6 cellular contexts compared by ENCODE assay signal in the genomic region with DNA sequence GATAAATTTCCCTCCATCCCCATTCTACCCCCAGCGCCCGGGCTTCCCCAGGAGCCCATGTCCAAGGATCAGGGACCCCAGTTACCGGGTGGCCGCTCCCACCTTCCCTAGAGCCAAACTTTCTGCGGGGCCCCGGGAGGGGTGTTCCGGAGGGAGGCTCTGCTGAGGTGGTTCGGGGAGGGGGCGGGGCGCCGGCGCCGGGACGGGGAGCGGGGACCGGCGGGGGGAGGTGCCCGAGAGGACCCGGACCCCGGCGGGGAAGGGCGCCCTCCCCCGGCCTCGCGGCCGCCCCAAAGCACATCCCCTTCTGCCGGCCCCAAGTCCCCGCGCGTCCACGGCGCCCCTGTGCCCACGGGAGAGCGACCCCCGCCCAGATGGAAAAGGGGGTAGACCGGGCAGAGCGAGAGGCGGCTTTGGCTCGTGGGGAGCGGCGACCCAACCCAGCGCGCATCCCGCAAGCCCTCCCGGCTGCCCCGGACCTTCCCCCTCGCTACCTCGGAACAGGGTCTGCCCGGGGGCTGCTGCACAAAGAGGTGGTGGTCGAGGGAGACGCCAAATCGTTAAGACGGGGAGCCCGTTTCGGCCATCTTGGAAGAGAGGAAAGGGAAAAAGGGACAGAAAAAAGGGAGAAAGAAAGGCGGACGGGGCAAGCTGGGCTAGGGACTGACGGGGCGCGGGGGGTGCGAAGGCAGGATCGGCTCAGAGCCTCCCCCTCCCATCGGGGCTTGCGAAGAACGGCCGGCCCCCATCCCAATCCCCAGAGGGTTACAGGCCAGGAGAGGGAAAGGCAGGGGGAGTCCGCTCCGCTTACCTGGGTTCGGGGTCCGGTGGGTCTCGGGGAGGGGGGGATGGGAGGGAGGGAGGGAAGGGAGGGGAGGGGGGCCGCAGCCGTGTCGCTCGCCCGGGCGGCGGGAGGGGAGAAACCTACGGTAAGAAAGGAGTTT. TPM values are rescaled to one million over a fixed set of nuclear protein-coding genes. Genes with fewer than 3 reads are reported as not detected.
DNase-seq lines count a peak whose midpoint lies in the region; TF ChIP-seq lines count a peak whose summit lies in the region.

No MANE protein-coding gene starts in this region.

- H3K36me3 Mint-ChIP-seq in activated naive CD4-positive, alpha-beta T cell treated with anti-CD3 and anti-CD28 coated beads, Interleukin-2, amount 10 ng/mL, durations not matched to agents 7 days and 5 days: peaks cover 4% of the 10 kb centered on the region

- intact Hi-C loops in ovary (cut with DNase I): no loop called here

- H3K9me3 Mint-ChIP-seq in activated naive CD4-positive, alpha-beta T cell treated with anti-CD3 and anti-CD28 coated beads, Interleukin-2, amount 10 ng/mL, durations not matched to agents 7 days and 5 days: no peaks in the 10 kb centered on the region

- H3K27me3 Mint-ChIP-seq in activated naive CD4-positive, alpha-beta T cell treated with anti-CD3 and anti-CD28 coated beads, Interleukin-2, amount 10 ng/mL, durations not matched to agents 7 days and 5 days: peaks cover 94% of the 10 kb centered on the region

- TF ChIP-seq CTCF in ovary (IDR thresholded peaks at IDR 0.05): no peak

- H3K4me3 Mint-ChIP-seq in activated naive CD4-positive, alpha-beta T cell treated with anti-CD3 and anti-CD28 coated beads, Interleukin-2, amount 10 ng/mL, durations not matched to agents 7 days and 5 days: peak overlapping the region; percentile 68

- TF ChIP-seq EP300 in ovary (IDR thresholded peaks at IDR 0.05): no peak

- peak; percentile 52 for DNase-seq in activated naive CD4-positive, alpha-beta T cell treated with anti-CD3 and anti-CD28 coated beads, Interleukin-2, amount 10 ng/mL, durations not matched to agents 7 days and 5 days
- no peak for DNase-seq in activated naive CD4-positive, alpha-beta T cell treated with Interleukin-2 at 50 U/mL for 16 hours
- DNase-seq in caudate nucleus (lab: John Stamatoyannopoulos, UW) (peak in 3 of 61 donors; percentile 31 to 61 (median 36)), ovary (peak; percentile 74 to 81 (median 77)), C1 segment of cervical spinal cord (lab: John Stamatoyannopoulos, UW) (no peak), NCI-H510A (lab: John Stamatoyannopoulos, UW) (no peak)

- no peak overlapping the region for H3K27ac Mint-ChIP-seq in activated naive CD4-positive, alpha-beta T cell treated with anti-CD3 and anti-CD28 coated beads, Interleukin-2, amount 10 ng/mL, durations not matched to agents 7 days and 5 days

- H3K27me3 ChIP-seq in ovary: no peaks in the 10 kb centered on the region

- no peaks in the 10 kb centered on the region for H3K9me3 ChIP-seq in ovary

- H3K4me1 Mint-ChIP-seq in activated naive CD4-positive, alpha-beta T cell treated with anti-CD3 and anti-CD28 coated beads, Interleukin-2, amount 10 ng/mL, durations not matched to agents 7 days and 5 days: peaks cover 52% of the 10 kb centered on the region

- H3K4me1 ChIP-seq in ovary (ENCODE audit: insufficient read depth): peaks cover 12% of the 10 kb centered on the region

- peak; percentile 11 for TF ChIP-seq POLR2A in ovary (IDR thresholded peaks at IDR 0.05)

- peak overlapping the region; percentile 52 for H3K27ac ChIP-seq in caudate nucleus (ENCODE audit: low read depth, low read length)
- H3K27ac ChIP-seq in ovary: peak overlapping the region; percentile 6 to 50

- 0 to 1% (median 1%) methylated on average over 49 to 77 of the region's 79 CpGs for WGBS in ovary, 3 donors

- CTCF ChIA-PET in activated naive CD4-positive, alpha-beta T cell treated with anti-CD3 and anti-CD28 coated beads, Interleukin-2, amount 10 ng/mL, durations not matched to agents 7 days and 5 days (lab: Charles Lee): no interaction called here

- H3K4me3 ChIP-seq in ovary: peak overlapping the region; percentile 68

- H3K36me3 ChIP-seq in ovary: no peaks in the 10 kb centered on the region

RNA-seq across cellular contexts. Expression of gene PCGF2, which starts 0.5 kb away (rescaled TPM):
- total RNA-seq in ovary: 10 to 100 TPM in 6 of 7 donors, 1 to 10 TPM in 1; 7.4 to 92.7 (median 63.4) TPM
- 10 to 100 TPM; 21.5 to 27.2 TPM for polyA plus RNA-seq in ovary

RNA-seq across cellular contexts. Expression of gene PSMB3, which starts 4.9 kb away (rescaled TPM):
- 100 to 1,000 TPM in 3 of 7 donors, 10 to 100 TPM in 4; 77.0 to 145 (median 82.0) TPM for total RNA-seq in ovary
- 100 to 1,000 TPM; 106 to 138 TPM for polyA plus RNA-seq in ovary

RNA-seq across cellular contexts. Expression of gene CISD3, which starts 17.5 kb away (rescaled TPM):
- 10 to 100 TPM in 5 of 7 donors, 1 to 10 TPM in 2; 6.2 to 31.1 (median 24.4) TPM for total RNA-seq in ovary
- polyA plus RNA-seq in ovary: 10 to 100 TPM in 1 of 2 donors, 1 to 10 TPM in 1; 6.6 to 18.4 TPM

RNA-seq across cellular contexts. Expression of gene MLLT6, which starts 42.6 kb away (rescaled TPM):
- total RNA-seq in ovary: 100 to 1,000 TPM in 5 of 7 donors, 10 to 100 TPM in 2; 73.2 to 278 (median 183) TPM
- 10 to 100 TPM; 52.3 to 99.4 TPM for polyA plus RNA-seq in ovary

RNA-seq across cellular contexts. Expression of gene PIP4K2B, which starts 51.7 kb away (rescaled TPM):
- 10 to 100 TPM; 32.1 to 74.9 (median 66.5) TPM for total RNA-seq in ovary
- polyA plus RNA-seq in ovary: 10 to 100 TPM; 41.4 to 95.3 TPM

Comparison
In these comparisons a context has a peak if more than half of its experiments do, and no peak if none do; other contexts are left out.
1. DNase-seq: peak in activated naive CD4-positive, alpha-beta T cell treated with anti-CD3 and anti-CD28 coated beads, Interleukin-2, amount 10 ng/mL, durations not matched to agents 7 days and 5 days (single experiment) and ovary (5 of 5); none in activated naive CD4-positive, alpha-beta T cell treated with Interleukin-2 at 50 U/mL for 16 hours (single experiment), C1 segment of cervical spinal cord (0 of 14) and NCI-H510A (single experiment).